1 cellular context compared by ENCODE assay signal in genomic region chr5:150357326-150358260, GRCh38.
TF ChIP-seq lines count a peak whose summit lies in the region.

A gene with protein sequence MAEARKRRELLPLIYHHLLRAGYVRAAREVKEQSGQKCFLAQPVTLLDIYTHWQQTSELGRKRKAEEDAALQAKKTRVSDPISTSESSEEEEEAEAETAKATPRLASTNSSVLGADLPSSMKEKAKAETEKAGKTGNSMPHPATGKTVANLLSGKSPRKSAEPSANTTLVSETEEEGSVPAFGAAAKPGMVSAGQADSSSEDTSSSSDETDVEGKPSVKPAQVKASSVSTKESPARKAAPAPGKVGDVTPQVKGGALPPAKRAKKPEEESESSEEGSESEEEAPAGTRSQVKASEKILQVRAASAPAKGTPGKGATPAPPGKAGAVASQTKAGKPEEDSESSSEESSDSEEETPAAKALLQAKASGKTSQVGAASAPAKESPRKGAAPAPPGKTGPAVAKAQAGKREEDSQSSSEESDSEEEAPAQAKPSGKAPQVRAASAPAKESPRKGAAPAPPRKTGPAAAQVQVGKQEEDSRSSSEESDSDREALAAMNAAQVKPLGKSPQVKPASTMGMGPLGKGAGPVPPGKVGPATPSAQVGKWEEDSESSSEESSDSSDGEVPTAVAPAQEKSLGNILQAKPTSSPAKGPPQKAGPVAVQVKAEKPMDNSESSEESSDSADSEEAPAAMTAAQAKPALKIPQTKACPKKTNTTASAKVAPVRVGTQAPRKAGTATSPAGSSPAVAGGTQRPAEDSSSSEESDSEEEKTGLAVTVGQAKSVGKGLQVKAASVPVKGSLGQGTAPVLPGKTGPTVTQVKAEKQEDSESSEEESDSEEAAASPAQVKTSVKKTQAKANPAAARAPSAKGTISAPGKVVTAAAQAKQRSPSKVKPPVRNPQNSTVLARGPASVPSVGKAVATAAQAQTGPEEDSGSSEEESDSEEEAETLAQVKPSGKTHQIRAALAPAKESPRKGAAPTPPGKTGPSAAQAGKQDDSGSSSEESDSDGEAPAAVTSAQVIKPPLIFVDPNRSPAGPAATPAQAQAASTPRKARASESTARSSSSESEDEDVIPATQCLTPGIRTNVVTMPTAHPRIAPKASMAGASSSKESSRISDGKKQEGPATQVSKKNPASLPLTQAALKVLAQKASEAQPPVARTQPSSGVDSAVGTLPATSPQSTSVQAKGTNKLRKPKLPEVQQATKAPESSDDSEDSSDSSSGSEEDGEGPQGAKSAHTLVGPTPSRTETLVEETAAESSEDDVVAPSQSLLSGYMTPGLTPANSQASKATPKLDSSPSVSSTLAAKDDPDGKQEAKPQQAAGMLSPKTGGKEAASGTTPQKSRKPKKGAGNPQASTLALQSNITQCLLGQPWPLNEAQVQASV (N-terminal part only) (plus strand): TSS chr5:150357697. CDS start chr5:150357747, 50 bp downstream.

TF ChIP-seq in neural cell, 6 proteins besides CTCF, POLR2A, EP300 and RAD21 (continued from another document):
- TF ChIP-seq, protein P1, sequence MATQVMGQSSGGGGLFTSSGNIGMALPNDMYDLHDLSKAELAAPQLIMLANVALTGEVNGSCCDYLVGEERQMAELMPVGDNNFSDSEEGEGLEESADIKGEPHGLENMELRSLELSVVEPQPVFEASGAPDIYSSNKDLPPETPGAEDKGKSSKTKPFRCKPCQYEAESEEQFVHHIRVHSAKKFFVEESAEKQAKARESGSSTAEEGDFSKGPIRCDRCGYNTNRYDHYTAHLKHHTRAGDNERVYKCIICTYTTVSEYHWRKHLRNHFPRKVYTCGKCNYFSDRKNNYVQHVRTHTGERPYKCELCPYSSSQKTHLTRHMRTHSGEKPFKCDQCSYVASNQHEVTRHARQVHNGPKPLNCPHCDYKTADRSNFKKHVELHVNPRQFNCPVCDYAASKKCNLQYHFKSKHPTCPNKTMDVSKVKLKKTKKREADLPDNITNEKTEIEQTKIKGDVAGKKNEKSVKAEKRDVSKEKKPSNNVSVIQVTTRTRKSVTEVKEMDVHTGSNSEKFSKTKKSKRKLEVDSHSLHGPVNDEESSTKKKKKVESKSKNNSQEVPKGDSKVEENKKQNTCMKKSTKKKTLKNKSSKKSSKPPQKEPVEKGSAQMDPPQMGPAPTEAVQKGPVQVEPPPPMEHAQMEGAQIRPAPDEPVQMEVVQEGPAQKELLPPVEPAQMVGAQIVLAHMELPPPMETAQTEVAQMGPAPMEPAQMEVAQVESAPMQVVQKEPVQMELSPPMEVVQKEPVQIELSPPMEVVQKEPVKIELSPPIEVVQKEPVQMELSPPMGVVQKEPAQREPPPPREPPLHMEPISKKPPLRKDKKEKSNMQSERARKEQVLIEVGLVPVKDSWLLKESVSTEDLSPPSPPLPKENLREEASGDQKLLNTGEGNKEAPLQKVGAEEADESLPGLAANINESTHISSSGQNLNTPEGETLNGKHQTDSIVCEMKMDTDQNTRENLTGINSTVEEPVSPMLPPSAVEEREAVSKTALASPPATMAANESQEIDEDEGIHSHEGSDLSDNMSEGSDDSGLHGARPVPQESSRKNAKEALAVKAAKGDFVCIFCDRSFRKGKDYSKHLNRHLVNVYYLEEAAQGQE (IDR thresholded peaks at IDR 0.05; ENCODE audit: borderline replicate concordance): peak; percentile 40
TF ChIP-seq in neural cell: peak in this region for 5.
